ENCODE assay signal across 1 cellular context in the genomic region with DNA sequence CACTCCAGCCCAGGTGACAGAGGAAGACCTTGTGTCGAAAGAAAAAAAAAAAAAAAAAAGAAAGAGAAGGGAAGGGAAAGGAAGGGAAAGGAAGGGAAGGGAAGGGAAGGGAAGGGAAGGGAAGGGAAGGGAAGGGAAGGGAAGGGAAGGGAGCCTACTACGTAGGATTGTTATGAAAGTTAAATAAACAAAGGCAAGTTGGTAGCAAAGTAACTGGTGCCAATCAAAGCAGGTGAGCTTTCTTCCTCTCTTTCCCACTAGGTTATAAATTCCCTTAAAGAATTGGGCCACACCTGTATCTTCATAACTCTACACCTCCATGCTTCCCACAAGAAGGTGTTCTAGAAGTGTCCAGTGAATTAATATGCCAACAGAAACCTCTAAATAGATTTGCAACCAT.
TF ChIP-seq lines count a peak whose summit lies in the region.

No MANE protein-coding gene starts in this region.

TF ChIP-seq in HepG2, 621 proteins besides CTCF, POLR2A, EP300 and RAD21 (continued from another document):
- TF ChIP-seq ETV6 (CRISPR knock-in tag; conservative IDR thresholded peaks at IDR 0.05) = no peak
- TF ChIP-seq, protein P1, sequence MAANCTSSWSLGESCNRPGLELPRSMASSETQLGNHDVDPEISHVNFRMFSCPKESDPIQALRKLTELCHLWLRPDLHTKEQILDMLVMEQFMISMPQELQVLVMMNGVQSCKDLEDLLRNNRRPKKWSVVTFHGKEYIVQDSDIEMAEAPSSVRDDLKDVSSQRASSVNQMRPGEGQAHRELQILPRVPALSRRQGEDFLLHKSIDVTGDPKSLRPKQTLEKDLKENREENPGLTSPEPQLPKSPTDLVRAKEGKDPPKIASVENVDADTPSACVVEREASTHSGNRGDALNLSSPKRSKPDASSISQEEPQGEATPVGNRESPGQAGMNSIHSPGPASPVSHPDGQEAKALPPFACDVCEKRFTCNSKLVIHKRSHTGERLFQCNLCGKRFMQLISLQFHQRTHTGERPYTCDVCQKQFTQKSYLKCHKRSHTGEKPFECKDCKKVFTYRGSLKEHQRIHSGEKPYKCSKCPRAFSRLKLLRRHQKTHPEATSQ (CRISPR knock-in tag; IDR thresholded peaks at IDR 0.05; ENCODE audit: borderline replicate concordance) = no peak
- peak; percentile 99 for TF ChIP-seq HNRNPK (IDR thresholded peaks at IDR 0.05; ENCODE audit: low read depth, low read length, poor library complexity, severe bottlenecking)
- TF ChIP-seq FOXM1 (CRISPR knock-in tag; IDR thresholded peaks at IDR 0.05) = no peak
- peak; percentile 93 for TF ChIP-seq PCBP1 (IDR thresholded peaks at IDR 0.05; ENCODE audit: borderline replicate concordance, low read depth, low read length)
TF ChIP-seq in HepG2: peak in this region for 2.
